ENCODE assay signal across 18 cellular contexts in genomic region chr12:118094039-118094438, GRCh38.
"Had no signal": no experiment of that assay in that cellular context is flagged by ENCODE, and none has a peak within 500 bp of the region (broad histone marks: within the 10 kb centered on the region; RNA-seq: fewer than 3 reads in every experiment).

No MANE protein-coding gene starts in this region.

- H3K27ac Mint-ChIP-seq: mesothelial cell of epicardium had no signal

- ATAC-seq: foreskin keratinocyte, heart right ventricle, left cardiac atrium, left lung, left ventricle myocardium superior, lower lobe of right lung, mucosa of descending colon had no signal

- H3K4me3 ChIP-seq: coronary artery, dorsolateral prefrontal cortex, esophagus squamous epithelium, heart right ventricle, left lung, lower lobe of right lung, mucosa of descending colon had no signal

- H3K4me1 Mint-ChIP-seq: mesothelial cell of epicardium had no signal

- H3K9me3 ChIP-seq: esophagus squamous epithelium, heart right ventricle, left lung, lower lobe of right lung, mucosa of descending colon had no signal

- H3K4me1 ChIP-seq: foreskin keratinocyte, left lung, lower lobe of right lung had no signal

- H3K9me3 Mint-ChIP-seq: mesothelial cell of epicardium had no signal

- DNase-seq: dermis blood vessel endothelial cell; dorsolateral prefrontal cortex; effector CD4-positive, alpha-beta T cell; effector memory CD4-positive, alpha-beta T cell; esophagus squamous epithelium; foreskin keratinocyte; glutamatergic neuron; head of caudate nucleus; heart right ventricle; hippocampal formation; left cardiac atrium; left lung; left ventricle myocardium superior; lower lobe of right lung; mesenchymal stem cell; mucosa of descending colon had no signal

- H3K27me3 ChIP-seq: dorsolateral prefrontal cortex, esophagus squamous epithelium, foreskin keratinocyte, heart right ventricle, left lung had no signal

- H3K27ac ChIP-seq: coronary artery, dorsolateral prefrontal cortex, esophagus squamous epithelium, foreskin keratinocyte, heart right ventricle, left lung, lower lobe of right lung had no signal

- H3K4me3 Mint-ChIP-seq: mesothelial cell of epicardium had no signal
